In the genomic region with DNA sequence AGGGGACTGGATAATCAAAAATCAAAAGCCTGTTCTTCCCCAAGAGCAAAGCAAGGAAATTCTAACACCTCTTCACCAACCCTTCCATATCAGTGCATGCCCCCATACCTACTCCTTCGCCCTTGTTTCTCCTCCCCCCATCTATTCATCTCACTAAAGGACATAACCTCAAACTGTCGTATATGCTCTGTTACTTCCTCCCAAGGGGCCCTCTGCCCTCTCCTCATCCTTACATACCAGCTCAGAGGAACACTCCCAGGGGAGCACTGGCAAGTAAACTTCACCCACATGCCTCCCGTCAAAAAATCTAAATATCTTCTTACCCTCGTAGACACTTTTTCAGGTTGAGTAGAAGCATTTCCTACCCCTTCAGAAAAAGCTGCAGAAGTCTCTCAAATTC, we compare ENCODE assay signal across 26 cellular contexts. TPM values are rescaled to one million over a fixed set of nuclear protein-coding genes. Genes with fewer than 3 reads are reported as not detected.
"Had no signal": no experiment of that assay in that cellular context is flagged by ENCODE, and none has a peak within 500 bp of the region (broad histone marks: within the 10 kb centered on the region; RNA-seq: fewer than 3 reads in every experiment).

No MANE protein-coding gene starts in this region.

- H3K4me3 Mint-ChIP-seq: activated B cell treated with CpG ODN at 0.5 μM for 24 hours; activated CD8-positive, alpha-beta T cell treated with anti-CD3 and anti-CD28 coated beads, Interleukin-2, amount 10 ng/mL, durations not matched to agents 7 days and 5 days; activated naive CD8-positive, alpha-beta T cell; brain; effector memory CD8-positive, alpha-beta T cell; nephron; stimulated activated naive CD8-positive, alpha-beta T cell treated with anti-CD3 and anti-CD28 coated beads, Interleukin-15, Interleukin-2, amounts not matched to agents 100 ng/mL and 50 ng/mL, for 24 hours had no signal

- H2AFZ ChIP-seq: hepatocyte had no signal

- DNase-seq: activated B cell treated with CpG ODN at 0.5 μM for 24 hours; activated CD8-positive, alpha-beta T cell treated with anti-CD3 and anti-CD28 coated beads, Interleukin-2, amount 10 ng/mL, durations not matched to agents 7 days and 5 days; activated effector memory CD4-positive, alpha-beta T cell treated with Interleukin-2 at 50 U/mL for 16 hours; activated naive CD4-positive, alpha-beta T cell treated with Interleukin-2 at 50 U/mL for 16 hours; cortex of kidney; effector memory CD8-positive, alpha-beta T cell; erythroblast; gastrocnemius medialis; glutamatergic neuron; kidney; left colon; mammary epithelial cell; posterior cingulate gyrus; right cardiac atrium; spleen; trophoblast cell; uterus had no signal

- H3K9me3 ChIP-seq: gastrocnemius medialis, thoracic aorta, uterus had no signal

- H3K79me2 ChIP-seq: hepatocyte had no signal

- H3K27me3 ChIP-seq: ascending aorta, cardiac muscle cell, gastrocnemius medialis, hepatocyte, spleen, uterus had no signal

- H3K36me3 ChIP-seq: ascending aorta, cardiac muscle cell, gastrocnemius medialis, spleen, thoracic aorta, uterus had no signal

- H3K27ac Mint-ChIP-seq: activated B cell treated with CpG ODN at 0.5 μM for 24 hours; activated CD8-positive, alpha-beta T cell treated with anti-CD3 and anti-CD28 coated beads, Interleukin-2, amount 10 ng/mL, durations not matched to agents 7 days and 5 days; activated naive CD8-positive, alpha-beta T cell; brain; effector memory CD8-positive, alpha-beta T cell; nephron; stimulated activated naive CD8-positive, alpha-beta T cell treated with anti-CD3 and anti-CD28 coated beads, Interleukin-15, Interleukin-2, amounts not matched to agents 100 ng/mL and 50 ng/mL, for 24 hours had no signal

- H3K9me3 Mint-ChIP-seq: effector memory CD8-positive, alpha-beta T cell had no signal

- FAIRE-seq: kidney had no signal

- H3K4me1 Mint-ChIP-seq: brain, nephron had no signal

- H3K27me3 Mint-ChIP-seq: activated naive CD8-positive, alpha-beta T cell; stimulated activated naive CD8-positive, alpha-beta T cell treated with anti-CD3 and anti-CD28 coated beads, Interleukin-15, Interleukin-2, amounts not matched to agents 100 ng/mL and 50 ng/mL, for 24 hours had no signal

- H3K27ac ChIP-seq: ascending aorta, cardiac muscle cell, gastrocnemius medialis, hepatocyte, spleen, thoracic aorta, uterus had no signal

- ATAC-seq: activated CD8-positive, alpha-beta T cell treated with anti-CD3 and anti-CD28 coated beads, Interleukin-2, amount 10 ng/mL, durations not matched to agents 7 days and 5 days; effector memory CD8-positive, alpha-beta T cell; gastrocnemius medialis; left colon; right cardiac atrium had no signal

- H3K4me1 ChIP-seq: ascending aorta, gastrocnemius medialis, spleen, uterus had no signal

- H3K4me3 ChIP-seq: ascending aorta, cardiac muscle cell, gastrocnemius medialis, hepatocyte, spleen, thoracic aorta, uterus had no signal

- H3K4me2 ChIP-seq: hepatocyte had no signal

RNA-seq across cellular contexts. Expression of gene ADTRP, which starts 9.4 kb away (rescaled TPM):
- total RNA-seq: ascending aorta, cardiac muscle cell, cerebellum, thoracic aorta, uterus had no signal
- polyA plus RNA-seq: cardiac muscle cell had no signal
